In the genomic region with DNA sequence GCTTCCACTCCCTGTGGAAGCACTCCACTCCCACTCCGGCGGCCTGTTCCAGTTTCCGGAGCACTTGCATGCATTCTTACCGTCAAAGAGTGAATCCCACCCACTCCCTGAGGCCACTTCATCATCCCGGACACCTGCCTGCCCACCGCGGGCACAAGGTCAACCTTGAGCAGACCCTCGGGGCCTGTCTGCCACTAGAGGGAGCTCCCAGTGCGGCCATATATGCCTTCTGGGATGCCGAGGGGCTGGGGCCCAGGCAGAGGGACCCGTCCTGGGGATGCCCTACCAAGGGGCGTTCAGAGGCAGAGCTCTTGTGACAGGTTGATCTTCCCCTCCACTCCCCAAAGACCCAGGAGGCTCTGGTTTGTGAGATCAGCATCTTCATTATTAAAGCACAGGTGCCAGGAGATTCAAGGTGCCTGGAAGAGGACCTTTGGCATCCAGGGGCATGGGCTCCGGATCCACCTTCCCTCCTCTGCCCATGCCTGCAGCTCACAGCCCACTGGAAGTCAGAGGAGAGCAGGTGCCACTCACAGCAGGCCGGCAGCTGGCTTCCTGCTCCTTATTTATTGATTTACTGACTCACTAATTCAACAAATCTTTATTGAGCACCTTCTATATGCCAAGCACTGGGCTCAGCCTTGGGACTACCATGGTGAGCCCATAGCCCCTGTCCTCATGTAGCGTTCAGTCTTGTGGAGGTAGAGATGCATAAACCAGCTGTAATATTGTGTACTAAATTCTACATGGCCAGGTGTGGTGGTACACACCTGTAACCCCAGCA, we compare ENCODE assay signal across 8 cellular contexts. TPM values are rescaled to one million over a fixed set of nuclear protein-coding genes. Genes with fewer than 3 reads are reported as not detected.
A peak's percentile ranks its signal among the peaks of the same experiment; 100 is the strongest.
DNase-seq lines count a peak whose midpoint lies in the region; ATAC-seq and TF ChIP-seq lines count a peak whose summit lies in the region.

No MANE protein-coding gene starts in this region.

- TF ChIP-seq CTCF in AG09319 (IDR thresholded peaks at IDR 0.05; ENCODE audit: low read depth, low read length): peak; percentile 40
- TF ChIP-seq CTCF in HFF-Myc (IDR thresholded peaks at IDR 0.05; ENCODE audit: low read depth, low read length, missing control alignments): peak; percentile 78
- peak; percentile 81 for TF ChIP-seq CTCF in epithelial cell of proximal tubule (conservative IDR thresholded peaks at IDR 0.05; ENCODE audit: low read depth, low read length)

- H3K4me3 ChIP-seq in HFF-Myc (replicated peaks; ENCODE audit: low read depth, low read length): no peak overlapping the region
- no peak overlapping the region for H3K4me3 ChIP-seq in epithelial cell of proximal tubule (ENCODE audit: low read depth, low read length)

- ATAC-seq in GM18502 (IDR thresholded peaks at IDR 0.05; ENCODE audit: poor library complexity, unreplicated experiment): no peak

- DNase-seq in AG09319 (ENCODE audit: extremely low read depth, low read depth): no peak
- DNase-seq in HFF-Myc (ENCODE audit: extremely low read depth, low read depth): no peak
- DNase-seq in activated CD4-positive, alpha-beta T cell treated with anti-CD3 and anti-CD28 coated beads, Interleukin-2, amount 50 U/mL, for 24 hours (ENCODE audit: low read depth in 1 of 2, low spot score in 1 of 2): peak; percentile 7 to 25
- DNase-seq in epithelial cell of proximal tubule (ENCODE audit: low read depth): no peak
- peak; percentile 18 to 29 for DNase-seq in stimulated activated CD4-positive, alpha-beta T cell treated with anti-CD3 and anti-CD28 coated beads, Interleukin-1b, Interleukin-23, amount 100 ng/mL, for 4 hours (ENCODE audit: low read depth in 2 of 2)
- no peak for DNase-seq in NCI-H187 (lab: John Stamatoyannopoulos, UW)
- no peak for DNase-seq in SW480 (ENCODE audit: low spot score)

RNA-seq across cellular contexts. Expression of a gene that starts 47.3 kb away (rescaled TPM):
- 6.2 and 14.6 TPM in 2 replicates for total RNA-seq in epithelial cell of proximal tubule

RNA-seq across cellular contexts. Expression of a gene that starts 58.0 kb away (rescaled TPM):
- total RNA-seq in epithelial cell of proximal tubule: 30.3 and 34.2 TPM in 2 replicates

Comparison
In these comparisons a context has a peak if more than half of its experiments do, and no peak if none do; other contexts are left out.
1. DNase-seq: peak in activated CD4-positive, alpha-beta T cell treated with anti-CD3 and anti-CD28 coated beads, Interleukin-2, amount 50 U/mL, for 24 hours (2 of 2) and stimulated activated CD4-positive, alpha-beta T cell treated with anti-CD3 and anti-CD28 coated beads, Interleukin-1b, Interleukin-23, amount 100 ng/mL, for 4 hours (2 of 2); none in AG09319 (single experiment), HFF-Myc (single experiment), epithelial cell of proximal tubule (single experiment), NCI-H187 (0 of 2) and SW480 (single experiment).
2. Peak in every context shown above with its lines, with median percentiles within 50 percentile points of each other: CTCF ChIP-seq.